In the genomic region with DNA sequence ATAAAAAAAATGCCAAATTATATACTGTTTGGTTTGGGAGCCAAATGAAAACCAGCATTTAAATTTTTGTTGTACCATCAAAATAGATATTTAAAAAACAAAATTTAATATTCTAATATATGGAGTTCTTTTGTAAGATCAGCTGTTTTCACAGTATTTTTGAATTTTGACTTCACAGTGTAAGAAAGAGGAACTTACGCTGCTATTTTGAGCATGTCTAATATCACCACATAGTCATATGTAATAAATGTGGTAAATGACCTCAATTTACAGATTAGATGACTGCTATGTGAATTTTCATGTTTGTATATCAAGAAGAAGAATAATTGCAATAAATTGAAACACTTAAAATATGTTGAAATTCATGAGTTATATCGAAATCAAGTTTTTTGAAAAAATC, we compare ENCODE assay signal across 1 cellular context.
TF ChIP-seq lines count a peak whose summit lies in the region.

No MANE protein-coding gene starts in this region.

TF ChIP-seq in GM23338, 12 proteins besides CTCF, POLR2A, EP300 and RAD21:
- no peak for TF ChIP-seq ZNF462 (CRISPR knock-in tag; IDR thresholded peaks at IDR 0.05)
- TF ChIP-seq ZNF114 (CRISPR knock-in tag; IDR thresholded peaks at IDR 0.05) = no peak
- no peak for TF ChIP-seq CREB1 (CRISPR knock-in tag; IDR thresholded peaks at IDR 0.05; ENCODE audit: low read depth)
- no peak for TF ChIP-seq POLR2AphosphoS5 (IDR thresholded peaks at IDR 0.05; ENCODE audit: low read depth)
- no peak for TF ChIP-seq EZH2 (IDR thresholded peaks at IDR 0.05; ENCODE audit: low read depth, unreplicated experiment)
- TF ChIP-seq ZNF331 (CRISPR knock-in tag; IDR thresholded peaks at IDR 0.05; ENCODE audit: low read depth) = no peak
- no peak for TF ChIP-seq EZH2phosphoT487 (IDR thresholded peaks at IDR 0.05; ENCODE audit: unreplicated experiment)
- TF ChIP-seq STAT1 (IDR thresholded peaks at IDR 0.05; ENCODE audit: unreplicated experiment) = no peak
- TF ChIP-seq, protein P1, sequence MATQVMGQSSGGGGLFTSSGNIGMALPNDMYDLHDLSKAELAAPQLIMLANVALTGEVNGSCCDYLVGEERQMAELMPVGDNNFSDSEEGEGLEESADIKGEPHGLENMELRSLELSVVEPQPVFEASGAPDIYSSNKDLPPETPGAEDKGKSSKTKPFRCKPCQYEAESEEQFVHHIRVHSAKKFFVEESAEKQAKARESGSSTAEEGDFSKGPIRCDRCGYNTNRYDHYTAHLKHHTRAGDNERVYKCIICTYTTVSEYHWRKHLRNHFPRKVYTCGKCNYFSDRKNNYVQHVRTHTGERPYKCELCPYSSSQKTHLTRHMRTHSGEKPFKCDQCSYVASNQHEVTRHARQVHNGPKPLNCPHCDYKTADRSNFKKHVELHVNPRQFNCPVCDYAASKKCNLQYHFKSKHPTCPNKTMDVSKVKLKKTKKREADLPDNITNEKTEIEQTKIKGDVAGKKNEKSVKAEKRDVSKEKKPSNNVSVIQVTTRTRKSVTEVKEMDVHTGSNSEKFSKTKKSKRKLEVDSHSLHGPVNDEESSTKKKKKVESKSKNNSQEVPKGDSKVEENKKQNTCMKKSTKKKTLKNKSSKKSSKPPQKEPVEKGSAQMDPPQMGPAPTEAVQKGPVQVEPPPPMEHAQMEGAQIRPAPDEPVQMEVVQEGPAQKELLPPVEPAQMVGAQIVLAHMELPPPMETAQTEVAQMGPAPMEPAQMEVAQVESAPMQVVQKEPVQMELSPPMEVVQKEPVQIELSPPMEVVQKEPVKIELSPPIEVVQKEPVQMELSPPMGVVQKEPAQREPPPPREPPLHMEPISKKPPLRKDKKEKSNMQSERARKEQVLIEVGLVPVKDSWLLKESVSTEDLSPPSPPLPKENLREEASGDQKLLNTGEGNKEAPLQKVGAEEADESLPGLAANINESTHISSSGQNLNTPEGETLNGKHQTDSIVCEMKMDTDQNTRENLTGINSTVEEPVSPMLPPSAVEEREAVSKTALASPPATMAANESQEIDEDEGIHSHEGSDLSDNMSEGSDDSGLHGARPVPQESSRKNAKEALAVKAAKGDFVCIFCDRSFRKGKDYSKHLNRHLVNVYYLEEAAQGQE (IDR thresholded peaks at IDR 0.05; ENCODE audit: unreplicated experiment) = no peak
- TF ChIP-seq, protein P2, sequence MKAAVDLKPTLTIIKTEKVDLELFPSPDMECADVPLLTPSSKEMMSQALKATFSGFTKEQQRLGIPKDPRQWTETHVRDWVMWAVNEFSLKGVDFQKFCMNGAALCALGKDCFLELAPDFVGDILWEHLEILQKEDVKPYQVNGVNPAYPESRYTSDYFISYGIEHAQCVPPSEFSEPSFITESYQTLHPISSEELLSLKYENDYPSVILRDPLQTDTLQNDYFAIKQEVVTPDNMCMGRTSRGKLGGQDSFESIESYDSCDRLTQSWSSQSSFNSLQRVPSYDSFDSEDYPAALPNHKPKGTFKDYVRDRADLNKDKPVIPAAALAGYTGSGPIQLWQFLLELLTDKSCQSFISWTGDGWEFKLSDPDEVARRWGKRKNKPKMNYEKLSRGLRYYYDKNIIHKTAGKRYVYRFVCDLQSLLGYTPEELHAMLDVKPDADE (IDR thresholded peaks at IDR 0.05) = no peak
- no peak for TF ChIP-seq NANOG (IDR thresholded peaks at IDR 0.05; ENCODE audit: borderline replicate concordance)
- TF ChIP-seq JUNB (IDR thresholded peaks at IDR 0.05; ENCODE audit: unreplicated experiment) = no peak
